11 cellular contexts compared by ENCODE assay signal in the genomic region with DNA sequence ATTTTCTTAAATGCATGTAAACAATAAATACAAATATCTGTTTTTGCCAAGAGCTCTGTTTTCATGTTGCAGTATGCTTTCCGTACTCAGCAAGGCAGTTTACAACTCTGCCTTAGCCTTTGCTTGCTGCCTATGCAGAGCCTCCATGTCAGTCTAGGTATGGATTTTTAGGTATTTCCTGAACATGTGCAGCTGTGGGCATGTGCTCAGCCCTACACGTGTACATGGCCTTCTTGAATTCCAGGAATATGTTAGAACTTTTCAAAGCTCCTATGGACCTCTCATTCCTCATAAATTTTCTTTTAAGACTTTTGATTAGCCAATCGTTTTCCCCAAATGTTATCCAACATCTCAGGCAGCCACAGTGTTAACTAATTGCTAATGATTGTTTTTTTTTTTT.
"Had no signal": no experiment of that assay in that cellular context is flagged by ENCODE, and none has a peak within 500 bp of the region (broad histone marks: within the 10 kb centered on the region; RNA-seq: fewer than 3 reads in every experiment).

No MANE protein-coding gene starts in this region.

- H3K9ac ChIP-seq: GM23248 had no signal

- H3K27ac Mint-ChIP-seq: GM23338, H9, HFFc6 had no signal

- H2AFZ ChIP-seq: GM23248, GM23338 had no signal

- H3K4me1 ChIP-seq: HAP-1 had no signal

- H3K4me2 ChIP-seq: GM23338 had no signal

- ATAC-seq: GM23338, HCT116 had no signal

- FAIRE-seq: H1, H54 had no signal

- H3K9me3 Mint-ChIP-seq: GM23338, H9 had no signal

- H3K36me3 ChIP-seq: HAP-1 had no signal

- H3K9me3 ChIP-seq: HAP-1 had no signal

- H3K4me3 ChIP-seq: GM23248, GM23338, HAP-1 had no signal

- DNase-seq: GM23248, GOT3, H7, H9, HCEC 1CT, HFFc6 had no signal

- H3K27ac ChIP-seq: GM23248 had no signal

- H3K4me1 Mint-ChIP-seq: GM23338 had no signal

- H3K4me3 Mint-ChIP-seq: GM23338, H9, HFFc6 had no signal
